8 cellular contexts compared by ENCODE assay signal in the genomic region with DNA sequence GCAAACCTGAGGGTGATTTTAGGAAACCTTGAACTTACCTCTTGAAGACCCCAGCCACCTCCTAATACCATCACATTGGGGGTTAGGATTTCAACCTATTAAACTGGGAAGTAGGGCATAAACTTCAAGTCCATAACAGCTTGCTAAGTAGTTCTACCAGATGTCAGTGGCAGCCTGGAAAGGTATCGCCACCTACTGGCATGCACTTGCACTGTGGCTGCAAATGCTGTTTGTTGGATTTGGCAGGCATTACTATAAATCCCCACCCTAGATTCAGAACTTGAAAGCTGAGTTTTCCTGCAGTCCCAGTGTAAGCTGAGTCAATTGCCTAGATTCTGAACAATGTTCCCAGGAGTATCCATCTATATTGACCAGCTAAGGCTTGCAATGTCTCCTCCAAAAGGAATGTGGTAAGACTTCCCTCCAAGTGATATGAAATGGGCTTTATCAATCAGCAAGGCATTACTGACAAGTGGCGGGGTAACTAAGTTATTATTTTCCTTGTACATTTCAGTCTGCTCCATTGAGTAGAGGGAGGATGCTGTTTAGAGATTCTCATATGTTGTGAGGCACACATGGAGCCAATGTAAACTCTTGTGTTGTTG.
DNase-seq lines count a peak whose midpoint lies in the region; ATAC-seq and TF ChIP-seq lines count a peak whose summit lies in the region.

No MANE protein-coding gene starts in this region.

- H3K4me3 ChIP-seq in astrocyte of the cerebellum (ENCODE audit: low read depth, low read length) = no peak overlapping the region

- no peaks in the 10 kb centered on the region for H3K27me3 Mint-ChIP-seq in T-helper 17 cell

- peak; percentile 68 for ATAC-seq in T-helper 17 cell

- peaks cover 2% of the 10 kb centered on the region for H3K9me3 ChIP-seq in T-helper 17 cell (ENCODE audit: control insufficient read depth, low read length, poor library complexity, severe bottlenecking)

- H3K36me3 Mint-ChIP-seq in T-helper 17 cell (ENCODE audit: low read depth) = no peaks in the 10 kb centered on the region

- peak; percentile 84 for TF ChIP-seq CTCF in astrocyte of the cerebellum (IDR thresholded peaks at IDR 0.05; ENCODE audit: low read depth, low read length, missing control alignments)

- H3K4me1 Mint-ChIP-seq in T-helper 17 cell = peaks cover 7% of the 10 kb centered on the region

- no peak overlapping the region for H3K4me3 Mint-ChIP-seq in T-helper 17 cell

- peak; percentile 5 for DNase-seq in NCI-H1092 treated with DMSO at 0.1 percent for 48 hours (lab: John Stamatoyannopoulos, UW)
- DNase-seq in NCI-H1092 (lab: John Stamatoyannopoulos, UW) = no peak
- peak; percentile 83 for DNase-seq in KBM-7
- peak; percentile 19 to 48 (median 22) for DNase-seq in T-helper 17 cell
- peak; percentile 57 for DNase-seq in astrocyte of the cerebellum (ENCODE audit: low read depth)
- peak; percentile 83 for DNase-seq in iris pigment epithelial cell (ENCODE audit: low read depth)
- peak; percentile 49 to 57 for DNase-seq in stimulated activated CD4-positive, alpha-beta T cell treated with anti-CD3 and anti-CD28 coated beads, Interleukin-4, amount 100 ng/mL, for 48 hours (ENCODE audit: low read depth in 2 of 2)
- DNase-seq in ecto neural progenitor cell (ENCODE audit: low spot score) = no peak

- in situ Hi-C loops in KBM-7 (cut with MboI; ENCODE audit: low pct_unique_long_range_greater_than_20kb, low sequenced_read_pairs) = no loop called here
- in situ Hi-C loops in astrocyte of the cerebellum (cut with HindIII; ENCODE audit: low sequenced_read_pairs) = no loop called here

- no peak overlapping the region for H3K27ac Mint-ChIP-seq in T-helper 17 cell

Comparison
In these comparisons a context has a peak if more than half of its experiments do, and no peak if none do; other contexts are left out.
1. DNase-seq: peak in NCI-H1092 treated with DMSO at 0.1 percent for 48 hours (single experiment), KBM-7 (single experiment), T-helper 17 cell (3 of 3), astrocyte of the cerebellum (single experiment), iris pigment epithelial cell (single experiment) and stimulated activated CD4-positive, alpha-beta T cell treated with anti-CD3 and anti-CD28 coated beads, Interleukin-4, amount 100 ng/mL, for 48 hours (2 of 2); none in NCI-H1092 (single experiment) and ecto neural progenitor cell (single experiment).